10 cellular contexts compared by ENCODE assay signal in genomic region chr1:208219098-208219658, GRCh38. TPM values are rescaled to one million over a fixed set of nuclear protein-coding genes. Genes with fewer than 3 reads are reported as not detected.
DNase-seq lines count a peak whose midpoint lies in the region; ATAC-seq, FAIRE-seq and TF ChIP-seq lines count a peak whose summit lies in the region.
"Had no signal": no experiment of that assay in that cellular context is flagged by ENCODE, and none has a peak within 500 bp of the region (broad histone marks: within the 10 kb centered on the region; RNA-seq: fewer than 3 reads in every experiment).

No MANE protein-coding gene starts in this region.

- FAIRE-seq in astrocyte (lab: Jason Lieb, UNC): no peak
- FAIRE-seq: RCC 7860 had no signal

- H3K27me3 ChIP-seq in astrocyte (ENCODE audit: insufficient read depth, low read length) (no peaks in the 10 kb centered on the region), esophagus squamous epithelium (no peaks in the 10 kb centered on the region), osteoblast (ENCODE audit: insufficient read depth, low read length) (no peaks in the 10 kb centered on the region)

- ATAC-seq in HG03469 (IDR thresholded peaks at IDR 0.05; ENCODE audit: unreplicated experiment): no peak

- peak overlapping the region; percentile 92 for H3K27ac Mint-ChIP-seq in astrocyte (ENCODE audit: unreplicated experiment)
- H3K27ac Mint-ChIP-seq: natural killer cell treated with Interleukin-12 subunit alpha and Interleukin-12 subunit beta and Interleukin-15 and Interleukin-18, amount 100 ng/mL, for 72 hours had no signal

- H3K79me2 ChIP-seq in astrocyte (ENCODE audit: insufficient read depth, low read length) (peaks cover 11% of the 10 kb centered on the region), osteoblast (ENCODE audit: insufficient read depth, low read length) (peaks cover 5% of the 10 kb centered on the region)

- no peak for TF ChIP-seq POLR2A in esophagus squamous epithelium (IDR thresholded peaks at IDR 0.05)

- peaks cover 61% of the 10 kb centered on the region for H3K4me1 ChIP-seq in astrocyte (ENCODE audit: insufficient read depth, low read length)
- peaks cover 34 to 87% (median 42%) of the 10 kb centered on the region in 3 donors for H3K4me1 ChIP-seq in esophagus squamous epithelium
- H3K4me1 ChIP-seq in osteoblast (ENCODE audit: insufficient read depth, low read length): peaks cover 36% of the 10 kb centered on the region
- H3K4me1 ChIP-seq in urinary bladder (ENCODE audit: insufficient read depth): peaks cover 3% of the 10 kb centered on the region

- peak overlapping the region; percentile 40 for H2AFZ ChIP-seq in astrocyte (ENCODE audit: low read depth, low read length)
- peak overlapping the region; percentile 83 for H2AFZ ChIP-seq in osteoblast (ENCODE audit: low read length)

- peaks cover 76% of the 10 kb centered on the region for H3K4me1 Mint-ChIP-seq in astrocyte (ENCODE audit: low read depth, unreplicated experiment)

- no peak overlapping the region for H3K9ac ChIP-seq in astrocyte (ENCODE audit: low read length)

- no peaks in the 10 kb centered on the region for H3K9me3 Mint-ChIP-seq in astrocyte (ENCODE audit: unreplicated experiment)
- H3K9me3 Mint-ChIP-seq: natural killer cell treated with Interleukin-12 subunit alpha and Interleukin-12 subunit beta and Interleukin-15 and Interleukin-18, amount 100 ng/mL, for 72 hours had no signal

- no peak overlapping the region for H3K4me3 ChIP-seq in astrocyte (ENCODE audit: insufficient read depth, low read depth, low read length)
- peak overlapping the region in 1 of 4 donors; percentile 12 for H3K4me3 ChIP-seq in esophagus squamous epithelium
- H3K4me3 ChIP-seq in osteoblast (ENCODE audit: insufficient read depth, low read length): no peak overlapping the region
- no peak overlapping the region for H3K4me3 ChIP-seq in urinary bladder (ENCODE audit: low read depth, low read length)

- H4K20me1 ChIP-seq in astrocyte (ENCODE audit: insufficient read depth, low read length) (no peaks in the 10 kb centered on the region), osteoblast (ENCODE audit: insufficient read depth, low read length) (no peaks in the 10 kb centered on the region)

- H3K27me3 Mint-ChIP-seq in astrocyte (ENCODE audit: low read depth, unreplicated experiment): no peaks in the 10 kb centered on the region

- WGBS in esophagus squamous epithelium, 2 donors: 20 to 63% methylated on average over 4 to 5 of the region's 5 CpGs
- 66% methylated on average over 5 of the region's 5 CpGs for WGBS in urinary bladder

- no peak for DNase-seq in astrocyte (ENCODE audit: low read depth)
- no peak for DNase-seq in esophagus squamous epithelium (lab: John Stamatoyannopoulos, UW)
- no peak for DNase-seq in osteoblast (ENCODE audit: insufficient read length, low spot score, missing footprints)
- no peak for DNase-seq in inferior parietal cortex (ENCODE audit: extremely low spot score)
- DNase-seq in stimulated activated CD4-positive, alpha-beta T cell treated with anti-CD3 and anti-CD28 coated beads, Interleukin-4, amount 100 ng/mL, for 4 hours: no peak
- DNase-seq: stimulated activated CD4-positive, alpha-beta T cell treated with anti-CD3 and anti-CD28 coated beads, Interleukin-15, amount 100 ng/mL, for 24 hours had no signal

- H3K27ac ChIP-seq in astrocyte (ENCODE audit: low read depth, low read length) (peak overlapping the region; percentile 55), esophagus squamous epithelium (peak overlapping the region; percentile 46 to 82 (median 77)), osteoblast (ENCODE audit: low read depth, low read length) (no peak overlapping the region), urinary bladder (ENCODE audit: low read depth) (peak overlapping the region; percentile 32)

- H3K36me3 Mint-ChIP-seq in astrocyte (ENCODE audit: low read depth, unreplicated experiment): peaks cover 2% of the 10 kb centered on the region
- H3K36me3 Mint-ChIP-seq: natural killer cell treated with Interleukin-12 subunit alpha and Interleukin-12 subunit beta and Interleukin-15 and Interleukin-18, amount 100 ng/mL, for 72 hours had no signal

- H3K9me3 ChIP-seq in astrocyte (ENCODE audit: insufficient read depth, low read depth, low read length): no peaks in the 10 kb centered on the region
- H3K9me3 ChIP-seq in esophagus squamous epithelium: no peaks in the 10 kb centered on the region
- H3K9me3 ChIP-seq in osteoblast (ENCODE audit: low read depth, low read length): no peaks in the 10 kb centered on the region

- intact Hi-C loops in esophagus squamous epithelium (cut with DNase I): no loop called here

- TF ChIP-seq CTCF in astrocyte (IDR thresholded peaks at IDR 0.05; ENCODE audit: insufficient read depth, low read depth, low read length) (no peak), esophagus squamous epithelium (IDR thresholded peaks at IDR 0.05) (no peak), osteoblast (IDR thresholded peaks at IDR 0.05; ENCODE audit: extremely low read depth, low read depth, low read length) (no peak)

- no peak overlapping the region for H3K4me3 Mint-ChIP-seq in astrocyte (ENCODE audit: unreplicated experiment)
- H3K4me3 Mint-ChIP-seq: natural killer cell treated with Interleukin-12 subunit alpha and Interleukin-12 subunit beta and Interleukin-15 and Interleukin-18, amount 100 ng/mL, for 72 hours had no signal

- H3K36me3 ChIP-seq in astrocyte (ENCODE audit: insufficient read depth, low read length) (no peaks in the 10 kb centered on the region), esophagus squamous epithelium (peaks cover 9 to 54% (median 13%) of the 10 kb centered on the region in 3 donors), osteoblast (ENCODE audit: insufficient read depth, low read length) (no peaks in the 10 kb centered on the region), urinary bladder (ENCODE audit: insufficient read depth) (no peaks in the 10 kb centered on the region)

- H3K4me2 ChIP-seq in astrocyte (ENCODE audit: low read length) (peak overlapping the region; percentile 81), osteoblast (ENCODE audit: insufficient read depth, low read length) (peak overlapping the region; percentile 7)

RNA-seq across cellular contexts. Expression of gene PLXNA2, which starts 25.0 kb away (rescaled TPM):
- total RNA-seq in astrocyte: 16.3 and 17.7 TPM in 2 replicates
- 10 to 100 TPM; 26.9 to 54.0 (median 46.1) TPM for total RNA-seq in esophagus squamous epithelium
- 2.7 and 3.3 TPM in 2 replicates for total RNA-seq in osteoblast
- 15.1 TPM for total RNA-seq in urinary bladder
- 20.0 TPM for polyA plus RNA-seq in urinary bladder
